Comparison of ENCODE assay signal across 9 cellular contexts in the genomic region with DNA sequence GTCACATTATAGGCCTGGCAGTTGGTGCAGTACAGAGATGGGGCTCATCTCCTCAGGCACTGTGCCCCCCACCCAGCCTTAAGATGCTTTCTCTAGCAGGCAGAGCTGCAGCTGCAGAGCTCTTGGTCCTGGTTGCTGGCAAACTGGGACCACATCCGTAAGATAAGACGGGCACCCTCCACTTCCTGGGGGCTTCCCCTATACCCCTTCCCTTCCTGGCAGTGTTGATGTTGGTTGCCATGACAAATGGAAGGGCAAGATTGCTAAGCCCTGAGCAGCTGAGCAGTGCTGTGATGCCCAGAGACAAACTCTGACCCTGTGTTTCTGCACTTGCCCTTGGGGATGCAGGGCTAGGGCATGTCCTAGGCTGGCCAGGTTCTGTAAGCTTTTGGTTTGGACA.
DNase-seq lines count a peak whose midpoint lies in the region; ATAC-seq and TF ChIP-seq lines count a peak whose summit lies in the region.
"Had no signal": no experiment of that assay in that cellular context is flagged by ENCODE, and none has a peak within 500 bp of the region (broad histone marks: within the 10 kb centered on the region; RNA-seq: fewer than 3 reads in every experiment).

No MANE protein-coding gene starts in this region.

- DNase-seq in activated naive CD8-positive, alpha-beta T cell treated with anti-CD3 and anti-CD28 coated beads, Interleukin-2, amount 50 U/mL, for 24 hours = peak; percentile 44
- DNase-seq in stimulated activated CD4-positive, alpha-beta T cell treated with anti-CD3 and anti-CD28 coated beads, Interleukin-4, amount 100 ng/mL, for 24 hours = peak; percentile 44
- DNase-seq in NCI-H2196 (lab: John Stamatoyannopoulos, UW; ENCODE audit: unreplicated experiment) = no peak
- no peak for DNase-seq in GM13976 (ENCODE audit: low spot score)
- DNase-seq in GM03348 (ENCODE audit: low spot score) = no peak

- H3K27me3 Mint-ChIP-seq in activated naive CD8-positive, alpha-beta T cell treated with anti-CD3 and anti-CD28 coated beads, Interleukin-2, amount 50 U/mL, for 24 hours = no peaks in the 10 kb centered on the region

- no peaks in the 10 kb centered on the region for H3K36me3 Mint-ChIP-seq in activated naive CD8-positive, alpha-beta T cell treated with anti-CD3 and anti-CD28 coated beads, Interleukin-2, amount 50 U/mL, for 24 hours (ENCODE audit: low read depth)

- H3K27ac ChIP-seq in VCaP = peak overlapping the region; percentile 76
- H3K27ac ChIP-seq: thoracic aorta had no signal

- no peaks in the 10 kb centered on the region for H3K9me3 Mint-ChIP-seq in activated naive CD8-positive, alpha-beta T cell treated with anti-CD3 and anti-CD28 coated beads, Interleukin-2, amount 50 U/mL, for 24 hours

- peak overlapping the region; percentile 75 for H3K27ac Mint-ChIP-seq in activated naive CD8-positive, alpha-beta T cell treated with anti-CD3 and anti-CD28 coated beads, Interleukin-2, amount 50 U/mL, for 24 hours

- ATAC-seq in GM18909 (IDR thresholded peaks at IDR 0.05; ENCODE audit: poor library complexity, unreplicated experiment) = peak; percentile 19
- peak; percentile 75 for ATAC-seq in activated naive CD8-positive, alpha-beta T cell treated with anti-CD3 and anti-CD28 coated beads, Interleukin-2, amount 50 U/mL, for 24 hours
- no peak for ATAC-seq in GM19467 (IDR thresholded peaks at IDR 0.05; ENCODE audit: unreplicated experiment)

- TF ChIP-seq CTCF in VCaP (conservative IDR thresholded peaks at IDR 0.05) (no peak), GM13976 (IDR thresholded peaks at IDR 0.05; ENCODE audit: borderline replicate concordance, control extremely low read depth, extremely low read depth, insufficient read depth, missing control alignments) (no peak)

- H3K4me3 Mint-ChIP-seq in activated naive CD8-positive, alpha-beta T cell treated with anti-CD3 and anti-CD28 coated beads, Interleukin-2, amount 50 U/mL, for 24 hours = peak overlapping the region; percentile 7

- peaks cover 61% of the 10 kb centered on the region for H3K4me1 Mint-ChIP-seq in activated naive CD8-positive, alpha-beta T cell treated with anti-CD3 and anti-CD28 coated beads, Interleukin-2, amount 50 U/mL, for 24 hours

- in situ Hi-C loops in GM13976 (cut with MboI; ENCODE audit: low sequenced_read_pairs, unreplicated experiment) = no loop called here

Comparison
In these comparisons a context has a peak if more than half of its experiments do, and no peak if none do; other contexts are left out.
1. DNase-seq: peak in activated naive CD8-positive, alpha-beta T cell treated with anti-CD3 and anti-CD28 coated beads, Interleukin-2, amount 50 U/mL, for 24 hours (single experiment) and stimulated activated CD4-positive, alpha-beta T cell treated with anti-CD3 and anti-CD28 coated beads, Interleukin-4, amount 100 ng/mL, for 24 hours (single experiment); none in NCI-H2196 (single experiment), GM13976 (single experiment) and GM03348 (single experiment).